Comparison of ENCODE assay signal across 6 cellular contexts in genomic region chr14:30427846-30428245, GRCh38.
"Had no signal": no experiment of that assay in that cellular context is flagged by ENCODE, and none has a peak within 500 bp of the region (broad histone marks: within the 10 kb centered on the region; RNA-seq: fewer than 3 reads in every experiment).

No MANE protein-coding gene starts in this region.

- H3K27ac ChIP-seq: HL-60, KMS-11 had no signal

- FAIRE-seq: K562 had no signal

- H3K4me3 ChIP-seq: K562 had no signal

- DNase-seq: IMR-90, KBM-7, KG1 had no signal

- H3K4me2 ChIP-seq: KMS-11 had no signal

- H3K9ac ChIP-seq: KMS-11 had no signal

- ATAC-seq: K562 had no signal
